8 cellular contexts compared by ENCODE assay signal in genomic region chr12:132445884-132446471, GRCh38. TPM values are rescaled to one million over a fixed set of nuclear protein-coding genes. Genes with fewer than 3 reads are reported as not detected.
DNase-seq lines count a peak whose midpoint lies in the region; ATAC-seq and TF ChIP-seq lines count a peak whose summit lies in the region.

No MANE protein-coding gene starts in this region.

- H3K27ac Mint-ChIP-seq in activated T-cell treated with anti-CD3 and anti-CD28 coated beads, Interleukin-2, amount 50 U/mL, for 24 hours = peak overlapping the region; percentile 99

- H3K36me3 ChIP-seq in prostate gland (no peaks in the 10 kb centered on the region), sigmoid colon (no peaks in the 10 kb centered on the region)

- DNase-seq in NCI-H526 (lab: John Stamatoyannopoulos, UW) (peak; percentile 91 to 93), fibroblast of the conjunctiva (ENCODE audit: low read depth) (peak; percentile 97), prostate gland (ENCODE audit: low spot score) (peak; percentile 31), sigmoid colon (no peak), kidney glomerular epithelial cell (lab: John Stamatoyannopoulos, UW) (no peak)
- DNase-seq in activated T-cell treated with anti-CD3 and anti-CD28 coated beads, Interleukin-2, amount 50 U/mL, for 24 hours = peak; percentile 72

- H3K4me1 ChIP-seq in prostate gland (replicated peaks) (no peaks in the 10 kb centered on the region), sigmoid colon (no peaks in the 10 kb centered on the region)

- H3K4me3 ChIP-seq in GM12875 (ENCODE audit: low read depth, low read length) (peak overlapping the region; percentile 58), prostate gland (peak overlapping the region; percentile 8 to 25), sigmoid colon (peak overlapping the region in 2 of 4 donors; percentile 25 to 40)

- H3K27ac ChIP-seq in prostate gland (peak overlapping the region; percentile 77 to 94), sigmoid colon (peak overlapping the region in 2 of 4 donors; percentile 27 to 46)

- H3K4me3 Mint-ChIP-seq in activated T-cell treated with anti-CD3 and anti-CD28 coated beads, Interleukin-2, amount 50 U/mL, for 24 hours = peak overlapping the region; percentile 87

- TF ChIP-seq CTCF in GM12875 (IDR thresholded peaks at IDR 0.05; ENCODE audit: borderline replicate concordance, insufficient read depth, low read depth, low read length) = no peak
- no peak for TF ChIP-seq CTCF in prostate gland (IDR thresholded peaks at IDR 0.05)
- TF ChIP-seq CTCF in sigmoid colon (IDR thresholded peaks at IDR 0.05) = no peak

- 63% methylated on average over 37 of the region's 38 CpGs for WGBS in prostate gland
- 23 to 55% methylated on average over 38 of the region's 38 CpGs for WGBS in sigmoid colon, 2 donors

- peaks cover 3% of the 10 kb centered on the region for H3K36me3 Mint-ChIP-seq in activated T-cell treated with anti-CD3 and anti-CD28 coated beads, Interleukin-2, amount 50 U/mL, for 24 hours (ENCODE audit: low read depth)

- TF ChIP-seq POLR2A in prostate gland (IDR thresholded peaks at IDR 0.05) (no peak), sigmoid colon (IDR thresholded peaks at IDR 0.05) (no peak)

- no peak for TF ChIP-seq EP300 in sigmoid colon (IDR thresholded peaks at IDR 0.05)

- H3K4me1 Mint-ChIP-seq in activated T-cell treated with anti-CD3 and anti-CD28 coated beads, Interleukin-2, amount 50 U/mL, for 24 hours (ENCODE audit: low read depth) = peaks cover 58% of the 10 kb centered on the region

- no peak for ATAC-seq in HG03432 (IDR thresholded peaks at IDR 0.05; ENCODE audit: unreplicated experiment)

- H3K27me3 Mint-ChIP-seq in activated T-cell treated with anti-CD3 and anti-CD28 coated beads, Interleukin-2, amount 50 U/mL, for 24 hours = no peaks in the 10 kb centered on the region

- H3K9me3 ChIP-seq in prostate gland = no peaks in the 10 kb centered on the region
- no peaks in the 10 kb centered on the region for H3K9me3 ChIP-seq in sigmoid colon

- H3K9me3 Mint-ChIP-seq in activated T-cell treated with anti-CD3 and anti-CD28 coated beads, Interleukin-2, amount 50 U/mL, for 24 hours = no peaks in the 10 kb centered on the region

- H3K27me3 ChIP-seq in prostate gland (replicated peaks; ENCODE audit: insufficient read depth) = no peaks in the 10 kb centered on the region
- H3K27me3 ChIP-seq in sigmoid colon = peaks cover 0 to 16% (median 11%) of the 10 kb centered on the region in 3 donors

- intact Hi-C loops in prostate gland (cut with DNase I) = no loop called here
- intact Hi-C loops in sigmoid colon (cut with DNase I) = no loop called here

RNA-seq across cellular contexts. Expression of gene FBRSL1, which starts 44.0 kb away (rescaled TPM):
- 10 to 100 TPM; 34.2 to 69.2 TPM for total RNA-seq in prostate gland
- total RNA-seq in sigmoid colon = 10 to 100 TPM in 2 of 4 donors, 1 to 10 TPM in 2; 3.9 to 14.7 (median 7.7) TPM
- polyA plus RNA-seq in sigmoid colon = 10 to 100 TPM in 2 of 3 donors, 1 to 10 TPM in 1; 8.4 to 37.0 (median 10.6) TPM

Comparison
In these comparisons a context has a peak if more than half of its experiments do, and no peak if none do; other contexts are left out.
1. DNase-seq: peak in NCI-H526 (2 of 2), activated T-cell treated with anti-CD3 and anti-CD28 coated beads, Interleukin-2, amount 50 U/mL, for 24 hours (single experiment), fibroblast of the conjunctiva (single experiment) and prostate gland (single experiment); none in sigmoid colon (single experiment) and kidney glomerular epithelial cell (single experiment).